In the genomic region with DNA sequence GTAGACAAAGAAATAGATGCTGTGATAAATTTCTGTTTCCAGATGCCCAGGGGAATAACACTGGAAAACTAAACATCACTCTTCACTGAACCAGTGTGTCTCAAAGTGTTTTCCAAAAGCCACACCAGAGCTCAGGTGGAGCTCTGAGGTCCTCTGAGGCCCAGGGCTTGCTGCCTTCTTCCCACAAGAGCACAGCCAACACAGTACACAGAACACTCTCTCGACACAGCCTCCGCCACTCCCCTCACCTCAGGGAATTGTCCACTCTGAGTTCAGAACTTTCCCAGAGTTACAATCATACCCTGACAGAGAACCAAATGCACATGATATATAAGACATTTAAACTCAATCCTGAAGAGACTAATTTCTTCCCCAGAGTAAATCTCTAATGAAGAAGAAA, we compare ENCODE assay signal across 15 cellular contexts. TPM values are rescaled to one million over a fixed set of nuclear protein-coding genes. Genes with fewer than 3 reads are reported as not detected.
DNase-seq lines count a peak whose midpoint lies in the region; TF ChIP-seq lines count a peak whose summit lies in the region.
"Had no signal": no experiment of that assay in that cellular context is flagged by ENCODE, and none has a peak within 500 bp of the region (broad histone marks: within the 10 kb centered on the region; RNA-seq: fewer than 3 reads in every experiment).

No MANE protein-coding gene starts in this region.

- TF ChIP-seq CTCF in HFFc6 (IDR thresholded peaks at IDR 0.05) = no peak
- no peak for TF ChIP-seq CTCF in mesothelial cell of epicardium (IDR thresholded peaks at IDR 0.05; ENCODE audit: unreplicated experiment)
- no peak for TF ChIP-seq CTCF in suprapubic skin (IDR thresholded peaks at IDR 0.05)

- no peaks in the 10 kb centered on the region for H3K36me3 Mint-ChIP-seq in HFFc6 (ENCODE audit: low read depth)
- H3K36me3 Mint-ChIP-seq in mesothelial cell of epicardium = no peaks in the 10 kb centered on the region

- no peaks in the 10 kb centered on the region for H3K36me3 ChIP-seq in suprapubic skin

- H3K27me3 Mint-ChIP-seq in HFFc6 (ENCODE audit: insufficient read depth) (peaks cover 9% of the 10 kb centered on the region), mesothelial cell of epicardium (ENCODE audit: low read depth) (peaks cover 13% of the 10 kb centered on the region)

- 44% methylated on average over 2 of the region's 2 CpGs for WGBS in suprapubic skin

- H3K4me1 ChIP-seq in suprapubic skin = peaks cover 49% of the 10 kb centered on the region

- H3K9me3 ChIP-seq in suprapubic skin = no peaks in the 10 kb centered on the region

- H3K4me1 Mint-ChIP-seq in HFFc6 (ENCODE audit: low read depth) (peaks cover 58% of the 10 kb centered on the region), mesothelial cell of epicardium (peaks cover 53% of the 10 kb centered on the region)

- H3K4me3 ChIP-seq in suprapubic skin = no peak overlapping the region

- no peak for TF ChIP-seq POLR2A in suprapubic skin (IDR thresholded peaks at IDR 0.05)

- H3K27ac ChIP-seq in caudate nucleus (ENCODE audit: low read depth, low read length) = peak overlapping the region; percentile 4
- peak overlapping the region; percentile 10 for H3K27ac ChIP-seq in suprapubic skin
- H3K27ac ChIP-seq: HL-60 had no signal

- H3K9me3 Mint-ChIP-seq in HFFc6 (no peaks in the 10 kb centered on the region), mesothelial cell of epicardium (no peaks in the 10 kb centered on the region)

- no peaks in the 10 kb centered on the region for H3K27me3 ChIP-seq in suprapubic skin

- no peak for TF ChIP-seq EP300 in suprapubic skin (IDR thresholded peaks at IDR 0.05)

- H3K4me3 Mint-ChIP-seq in HFFc6 (peak overlapping the region; percentile 81), mesothelial cell of epicardium (peak overlapping the region; percentile 22)

- H3K27ac Mint-ChIP-seq in HFFc6 = peak overlapping the region; percentile 91
- H3K27ac Mint-ChIP-seq in mesothelial cell of epicardium = peak overlapping the region; percentile 99

- DNase-seq in HFFc6 (no peak), caudate nucleus (lab: John Stamatoyannopoulos, UW) (peak in 1 of 61 donors; percentile 8), mesothelial cell of epicardium (ENCODE audit: low spot score in 2 of 2, unreplicated experiment in 2 of 2) (no peak), suprapubic skin (ENCODE audit: low spot score in 2 of 2) (no peak), mesenteric fat pad (ENCODE audit: low spot score) (no peak), SKM-1 (lab: John Stamatoyannopoulos, UW; ENCODE audit: unreplicated experiment) (no peak), HUDEP-2 (lab: John Stamatoyannopoulos, UW; ENCODE audit: unreplicated experiment in 76 of 76) (no peak)
- DNase-seq: activated CD4-positive, alpha-beta T cell treated with anti-CD3 and anti-CD28 coated beads, Interleukin-2, amount 50 U/mL, for 48 hours; activated naive CD4-positive, alpha-beta T cell treated with anti-CD3 and anti-CD28 coated beads, Interleukin-2, amount 50 U/mL, for 16 hours; DMS53; effector CD4-positive, alpha-beta T cell; NCI-H69; stimulated activated CD4-positive, alpha-beta T cell treated with anti-CD3 and anti-CD28 coated beads, Interleukin-2, amount 100 ng/mL, for 24 hours; T-helper 1 cell had no signal

RNA-seq across cellular contexts. Expression of a gene that starts 3.1 kb away (rescaled TPM):
- total RNA-seq in HFFc6 (2021; fragmentation: NEBNext Ultra II Directional; extraction: Animal tissue kit (Norgen Biotek cat#: 25700)) = 10 to 100 TPM; 61.5 to 86.6 (median 67.9) TPM
- total RNA-seq in mesothelial cell of epicardium (15.4 to 18.0 TPM (median 17.5 TPM) in 3 replicates), suprapubic skin (10 to 100 TPM; 41.8 to 46.6 (median 43.9) TPM), mesenteric fat pad (81.0 TPM)
